In the genomic region with DNA sequence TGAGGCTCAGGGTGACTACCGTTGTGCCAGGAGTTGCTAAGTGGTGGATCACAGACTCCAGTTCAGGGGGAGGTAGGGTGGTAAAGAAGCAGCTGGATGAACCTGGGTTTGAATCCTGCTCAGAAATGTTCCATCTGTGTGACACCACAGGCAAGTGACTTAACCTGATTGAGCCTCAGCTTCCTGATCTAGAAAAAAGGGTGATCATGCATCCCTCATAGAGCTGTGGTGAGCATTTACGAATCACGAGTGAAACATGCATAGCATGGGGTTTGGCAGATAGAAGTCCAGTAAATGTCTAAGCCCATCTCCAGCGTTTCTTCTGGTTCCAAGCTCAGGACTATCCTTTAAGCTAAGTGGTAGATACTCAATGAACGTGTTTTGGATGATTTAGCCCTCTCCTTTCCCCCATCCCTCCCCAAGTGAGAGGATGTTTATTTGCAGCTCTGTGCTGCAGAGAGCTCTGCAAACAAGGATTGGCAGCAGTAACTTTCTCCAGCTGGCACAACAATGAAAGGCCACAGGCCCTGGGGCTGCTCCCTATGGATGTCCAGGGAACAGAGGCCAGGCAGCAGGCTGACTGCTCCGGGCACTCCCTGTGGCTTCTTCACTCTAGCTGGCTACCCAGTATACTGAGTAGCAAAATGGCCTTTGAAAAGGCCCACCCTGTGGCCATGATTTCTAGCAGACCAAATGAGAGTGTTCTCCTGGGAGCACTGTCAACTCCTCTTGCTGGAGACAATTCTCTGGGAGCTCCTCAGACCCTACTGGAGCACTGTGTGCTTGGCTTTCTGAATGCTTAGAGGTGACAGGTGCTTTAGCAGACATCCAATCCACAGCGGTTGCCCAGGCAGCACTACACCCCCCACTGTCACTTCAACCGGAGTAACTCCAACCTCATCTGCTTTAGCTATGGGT, we compare ENCODE assay signal across 11 cellular contexts. TPM values are rescaled to one million over a fixed set of nuclear protein-coding genes. Genes with fewer than 3 reads are reported as not detected.
DNase-seq lines count a peak whose midpoint lies in the region; ATAC-seq and TF ChIP-seq lines count a peak whose summit lies in the region.
"Had no signal": no experiment of that assay in that cellular context is flagged by ENCODE, and none has a peak within 500 bp of the region (broad histone marks: within the 10 kb centered on the region; RNA-seq: fewer than 3 reads in every experiment).

No MANE protein-coding gene starts in this region.

- no peaks in the 10 kb centered on the region for H3K27me3 Mint-ChIP-seq in progenitor cell of endocrine pancreas

- peaks cover 2% of the 10 kb centered on the region for H3K36me3 Mint-ChIP-seq in progenitor cell of endocrine pancreas (ENCODE audit: insufficient read depth)

- H3K4me3 ChIP-seq in SJCRH30 = no peak overlapping the region
- H3K4me3 ChIP-seq: ovary had no signal

- no peak for ATAC-seq in GM21515 (IDR thresholded peaks at IDR 0.05; ENCODE audit: unreplicated experiment)

- DNase-seq in NCI-H1417 (lab: John Stamatoyannopoulos, UW) (peak; percentile 55 to 90 (median 83)), NCI-H1417 treated with DMSO at 0.1 percent for 48 hours (lab: John Stamatoyannopoulos, UW) (no peak), NCI-H2196 treated with DMSO at 0.1 percent for 48 hours (lab: John Stamatoyannopoulos, UW; ENCODE audit: unreplicated experiment) (peak; percentile 78), dermis blood vessel endothelial cell (peak; percentile 56), progenitor cell of endocrine pancreas (ENCODE audit: low spot score, unreplicated experiment) (no peak), SJCRH30 (no peak)
- DNase-seq in stimulated activated CD4-positive, alpha-beta T cell treated with anti-CD3 and anti-CD28 coated beads, Interleukin-2, amount 100 ng/mL, for 48 hours = no peak
- DNase-seq: NCI-H524, ovary had no signal

- TF ChIP-seq CTCF in progenitor cell of endocrine pancreas (IDR thresholded peaks at IDR 0.05; ENCODE audit: unreplicated experiment) = no peak

- no peaks in the 10 kb centered on the region for H3K27me3 ChIP-seq in SJCRH30
- H3K27me3 ChIP-seq: ovary had no signal

- H3K9me3 Mint-ChIP-seq in progenitor cell of endocrine pancreas (ENCODE audit: low read depth) = no peaks in the 10 kb centered on the region

- H3K27ac Mint-ChIP-seq in progenitor cell of endocrine pancreas = peak overlapping the region; percentile 69

- H3K27ac ChIP-seq in SJCRH30 = no peak overlapping the region
- H3K27ac ChIP-seq: ovary had no signal

- H3K4me1 Mint-ChIP-seq in progenitor cell of endocrine pancreas (ENCODE audit: low read depth) = no peaks in the 10 kb centered on the region

- H3K4me3 Mint-ChIP-seq in progenitor cell of endocrine pancreas (ENCODE audit: low read depth) = no peak overlapping the region

- no peaks in the 10 kb centered on the region; the same call in 1 of the 2 replicates for H3K4me1 ChIP-seq in SJCRH30

- H3K9me3 ChIP-seq in SJCRH30 (replicated peaks) = no peaks in the 10 kb centered on the region
- H3K9me3 ChIP-seq: ovary had no signal

- no peaks in the 10 kb centered on the region for H3K36me3 ChIP-seq in SJCRH30
- H3K36me3 ChIP-seq: ovary had no signal

RNA-seq across cellular contexts. Expression of gene CA4, which starts 21.3 kb away (rescaled TPM):
- 3.2 and 4.0 TPM in 2 replicates for total RNA-seq in dermis blood vessel endothelial cell
- 8.2 and 9.3 TPM in 2 replicates for total RNA-seq in progenitor cell of endocrine pancreas
- not detected in 2 replicates for total RNA-seq in SJCRH30 (2014; rRNA removed; shearing (Covaris generic))
- total RNA-seq: epithelial cell of proximal tubule had no signal

Comparison
In these comparisons a context has a peak if more than half of its experiments do, and no peak if none do; other contexts are left out.
1. DNase-seq: peak in NCI-H1417 (3 of 3), NCI-H2196 treated with DMSO at 0.1 percent for 48 hours (single experiment) and dermis blood vessel endothelial cell (single experiment); none in NCI-H1417 treated with DMSO at 0.1 percent for 48 hours (single experiment), progenitor cell of endocrine pancreas (single experiment), stimulated activated CD4-positive, alpha-beta T cell treated with anti-CD3 and anti-CD28 coated beads, Interleukin-2, amount 100 ng/mL, for 48 hours (0 of 2) and SJCRH30 (0 of 2).